ENCODE assay signal across 30 cellular contexts in genomic region chr14:105549481-105549880, GRCh38.
"Had no signal": no experiment of that assay in that cellular context is flagged by ENCODE, and none has a peak within 500 bp of the region (broad histone marks: within the 10 kb centered on the region; RNA-seq: fewer than 3 reads in every experiment).

No MANE protein-coding gene starts in this region.

- H3K27me3 ChIP-seq: body of pancreas, foreskin keratinocyte had no signal

- H3K4me1 ChIP-seq: body of pancreas, esophagus muscularis mucosa, foreskin keratinocyte, gastrocnemius medialis, heart left ventricle had no signal

- H3K36me3 ChIP-seq: esophagus muscularis mucosa, gastrocnemius medialis, heart left ventricle, WERI-Rb-1 had no signal

- ATAC-seq: activated CD4-positive, CD25-positive, alpha-beta regulatory T cell treated with anti-CD3 and anti-CD28 coated beads, Interleukin-2, amount 50 U/mL, for 24 hours; activated CD8-positive, alpha-beta memory T cell treated with anti-CD3 and anti-CD28 coated beads, Interleukin-2, amount 10 ng/mL, durations not matched to agents 7 days and 5 days; activated CD8-positive, alpha-beta T cell treated with anti-CD3 and anti-CD28 coated beads, Interleukin-2, amount 10 ng/mL, durations not matched to agents 7 days and 5 days; body of pancreas; foreskin keratinocyte; gastrocnemius medialis; heart left ventricle; T-helper 17 cell had no signal

- H3K27ac ChIP-seq: body of pancreas, coronary artery, dorsolateral prefrontal cortex, esophagus muscularis mucosa, foreskin keratinocyte, gastrocnemius medialis, heart left ventricle, WERI-Rb-1 had no signal

- H3K4me3 ChIP-seq: body of pancreas, coronary artery, dorsolateral prefrontal cortex, esophagus muscularis mucosa, gastrocnemius medialis, heart left ventricle had no signal

- DNase-seq: activated B cell treated with CpG ODN at 0.5 μM for 24 hours; activated CD4-positive, alpha-beta T cell treated with anti-CD3 and anti-CD28 coated beads for 48 hours; activated CD4-positive, alpha-beta T cell treated with anti-CD3 and anti-CD28 coated beads, Interleukin-2, amount 50 U/mL, for 1 hour; activated CD4-positive, alpha-beta T cell treated with anti-CD3 and anti-CD28 coated beads, Interleukin-2, amount 50 U/mL, for 48 hours; activated CD8-positive, alpha-beta memory T cell treated with anti-CD3 and anti-CD28 coated beads, Interleukin-2, amount 10 ng/mL, durations not matched to agents 7 days and 5 days; activated CD8-positive, alpha-beta memory T cell treated with anti-CD3 and anti-CD28 coated beads, Interleukin-2, amount 50 U/mL, for 4 hours; activated CD8-positive, alpha-beta T cell treated with anti-CD3 and anti-CD28 coated beads, Interleukin-2, amount 10 ng/mL, durations not matched to agents 7 days and 5 days; activated gamma-delta T cell; activated naive CD4-positive, alpha-beta T cell treated with anti-CD3 and anti-CD28 coated beads, Interleukin-2, amount 50 U/mL, for 16 hours; activated naive CD4-positive, alpha-beta T cell treated with Interleukin-2 at 50 U/mL for 16 hours; activated T-cell treated with anti-CD3 and anti-CD28 coated beads, Interleukin-2, amount 50 U/mL, for 1 hour; activated T-cell treated with anti-CD3 and anti-CD28 coated beads, Interleukin-2, amount 50 U/mL, for 48 hours; amygdala; body of pancreas; central memory CD4-positive, alpha-beta T cell; cerebellar nuclear complex; effector memory CD4-positive, alpha-beta T cell; erythroblast; foreskin keratinocyte; gastrocnemius medialis; glutamatergic neuron; heart left ventricle; T-helper 1 cell; T-helper 17 cell; T1000; WERI-Rb-1 had no signal

- H3K9me3 ChIP-seq: body of pancreas, esophagus muscularis mucosa, gastrocnemius medialis, heart left ventricle had no signal
